Comparison of ENCODE assay signal across 2 cellular contexts in the genomic region with DNA sequence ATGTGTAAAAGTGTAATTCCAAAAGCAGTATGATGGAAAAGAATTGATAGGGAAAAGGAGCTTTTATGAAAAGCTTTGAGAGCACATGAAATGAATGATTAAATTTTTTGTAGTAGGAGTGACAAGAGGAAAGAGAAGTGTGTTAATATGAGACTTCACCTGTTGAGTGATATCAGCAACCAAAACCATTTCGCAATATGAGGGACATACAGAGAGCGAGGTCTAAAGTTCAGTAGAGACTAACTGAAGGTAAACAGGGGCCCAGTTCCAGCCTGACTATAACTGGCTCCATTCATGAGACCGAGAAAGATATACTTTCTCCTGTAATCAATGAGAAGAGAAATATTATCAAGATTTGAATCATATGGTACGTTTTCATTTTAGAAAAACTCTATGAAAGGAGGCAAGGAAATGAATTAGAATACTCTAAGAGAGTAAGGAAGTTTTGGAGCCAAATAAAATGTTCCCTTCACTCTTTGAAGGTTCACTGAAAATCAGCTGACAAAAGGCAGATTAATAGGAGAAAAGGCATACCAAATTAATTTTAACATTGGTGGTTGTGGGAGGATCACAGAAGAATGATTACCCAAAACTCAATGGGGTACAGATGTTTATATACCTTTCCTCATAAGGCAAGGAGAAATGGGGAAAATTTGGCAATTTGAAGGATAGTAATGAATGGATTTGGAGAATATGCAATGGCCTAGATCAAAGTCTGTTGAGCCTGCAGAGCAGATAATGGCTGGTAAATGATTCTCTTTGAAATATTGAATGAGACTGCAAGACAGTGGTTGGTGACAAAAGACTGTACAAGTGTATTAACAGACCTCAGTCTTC.
TF ChIP-seq lines count a peak whose summit lies in the region.

No MANE protein-coding gene starts in this region.

TF ChIP-seq in H1, 55 proteins besides CTCF, POLR2A, EP300 and RAD21 (continued from another document):
- peak; percentile 27; the same call in 1 of the 2 replicates for TF ChIP-seq CEBPB (IDR thresholded peaks at IDR 0.05; ENCODE audit: low read depth, low read length)
TF ChIP-seq in H1: peak in this region for 1.

TF ChIP-seq in liver, 16 proteins besides CTCF, POLR2A, EP300 and RAD21:
- peak in 1 of 2 donors; percentile 62 for TF ChIP-seq EGR1 (IDR thresholded peaks at IDR 0.05; ENCODE audit: low read depth in 2 of 2)
- TF ChIP-seq JUND (IDR thresholded peaks at IDR 0.05): peak; percentile 55 to 79
- peak in 1 of 2 donors; percentile 48 for TF ChIP-seq GABPA (IDR thresholded peaks at IDR 0.05 in 1 of 2, conservative IDR thresholded peaks at IDR 0.05 in 1 of 2)
- TF ChIP-seq, protein P1, sequence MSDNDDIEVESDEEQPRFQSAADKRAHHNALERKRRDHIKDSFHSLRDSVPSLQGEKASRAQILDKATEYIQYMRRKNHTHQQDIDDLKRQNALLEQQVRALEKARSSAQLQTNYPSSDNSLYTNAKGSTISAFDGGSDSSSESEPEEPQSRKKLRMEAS (IDR thresholded peaks at IDR 0.05): peak; percentile 89
- TF ChIP-seq NR2F2 (IDR thresholded peaks at IDR 0.05): no peak
- TF ChIP-seq, protein P2, sequence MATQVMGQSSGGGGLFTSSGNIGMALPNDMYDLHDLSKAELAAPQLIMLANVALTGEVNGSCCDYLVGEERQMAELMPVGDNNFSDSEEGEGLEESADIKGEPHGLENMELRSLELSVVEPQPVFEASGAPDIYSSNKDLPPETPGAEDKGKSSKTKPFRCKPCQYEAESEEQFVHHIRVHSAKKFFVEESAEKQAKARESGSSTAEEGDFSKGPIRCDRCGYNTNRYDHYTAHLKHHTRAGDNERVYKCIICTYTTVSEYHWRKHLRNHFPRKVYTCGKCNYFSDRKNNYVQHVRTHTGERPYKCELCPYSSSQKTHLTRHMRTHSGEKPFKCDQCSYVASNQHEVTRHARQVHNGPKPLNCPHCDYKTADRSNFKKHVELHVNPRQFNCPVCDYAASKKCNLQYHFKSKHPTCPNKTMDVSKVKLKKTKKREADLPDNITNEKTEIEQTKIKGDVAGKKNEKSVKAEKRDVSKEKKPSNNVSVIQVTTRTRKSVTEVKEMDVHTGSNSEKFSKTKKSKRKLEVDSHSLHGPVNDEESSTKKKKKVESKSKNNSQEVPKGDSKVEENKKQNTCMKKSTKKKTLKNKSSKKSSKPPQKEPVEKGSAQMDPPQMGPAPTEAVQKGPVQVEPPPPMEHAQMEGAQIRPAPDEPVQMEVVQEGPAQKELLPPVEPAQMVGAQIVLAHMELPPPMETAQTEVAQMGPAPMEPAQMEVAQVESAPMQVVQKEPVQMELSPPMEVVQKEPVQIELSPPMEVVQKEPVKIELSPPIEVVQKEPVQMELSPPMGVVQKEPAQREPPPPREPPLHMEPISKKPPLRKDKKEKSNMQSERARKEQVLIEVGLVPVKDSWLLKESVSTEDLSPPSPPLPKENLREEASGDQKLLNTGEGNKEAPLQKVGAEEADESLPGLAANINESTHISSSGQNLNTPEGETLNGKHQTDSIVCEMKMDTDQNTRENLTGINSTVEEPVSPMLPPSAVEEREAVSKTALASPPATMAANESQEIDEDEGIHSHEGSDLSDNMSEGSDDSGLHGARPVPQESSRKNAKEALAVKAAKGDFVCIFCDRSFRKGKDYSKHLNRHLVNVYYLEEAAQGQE (IDR thresholded peaks at IDR 0.05): peak; percentile 44
- TF ChIP-seq, protein P3, sequence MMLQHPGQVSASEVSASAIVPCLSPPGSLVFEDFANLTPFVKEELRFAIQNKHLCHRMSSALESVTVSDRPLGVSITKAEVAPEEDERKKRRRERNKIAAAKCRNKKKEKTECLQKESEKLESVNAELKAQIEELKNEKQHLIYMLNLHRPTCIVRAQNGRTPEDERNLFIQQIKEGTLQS (IDR thresholded peaks at IDR 0.05): peak; percentile 53
- TF ChIP-seq, protein P4, sequence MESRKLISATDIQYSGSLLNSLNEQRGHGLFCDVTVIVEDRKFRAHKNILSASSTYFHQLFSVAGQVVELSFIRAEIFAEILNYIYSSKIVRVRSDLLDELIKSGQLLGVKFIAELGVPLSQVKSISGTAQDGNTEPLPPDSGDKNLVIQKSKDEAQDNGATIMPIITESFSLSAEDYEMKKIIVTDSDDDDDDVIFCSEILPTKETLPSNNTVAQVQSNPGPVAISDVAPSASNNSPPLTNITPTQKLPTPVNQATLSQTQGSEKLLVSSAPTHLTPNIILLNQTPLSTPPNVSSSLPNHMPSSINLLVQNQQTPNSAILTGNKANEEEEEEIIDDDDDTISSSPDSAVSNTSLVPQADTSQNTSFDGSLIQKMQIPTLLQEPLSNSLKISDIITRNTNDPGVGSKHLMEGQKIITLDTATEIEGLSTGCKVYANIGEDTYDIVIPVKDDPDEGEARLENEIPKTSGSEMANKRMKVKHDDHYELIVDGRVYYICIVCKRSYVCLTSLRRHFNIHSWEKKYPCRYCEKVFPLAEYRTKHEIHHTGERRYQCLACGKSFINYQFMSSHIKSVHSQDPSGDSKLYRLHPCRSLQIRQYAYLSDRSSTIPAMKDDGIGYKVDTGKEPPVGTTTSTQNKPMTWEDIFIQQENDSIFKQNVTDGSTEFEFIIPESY (IDR thresholded peaks at IDR 0.05): peak; percentile 64
- TF ChIP-seq HNF4A (conservative IDR thresholded peaks at IDR 0.05): peak; percentile 98 to 99
- TF ChIP-seq FOXA2 (IDR thresholded peaks at IDR 0.05): peak; percentile 93
- peak; percentile 61 to 81 for TF ChIP-seq RXRA (IDR thresholded peaks at IDR 0.05)
- peak; percentile 98 for TF ChIP-seq SP1 (IDR thresholded peaks at IDR 0.05)
- TF ChIP-seq YY1 (IDR thresholded peaks at IDR 0.05): peak; percentile 46
- no peak for TF ChIP-seq TAF1 (conservative IDR thresholded peaks at IDR 0.05)
- TF ChIP-seq HNF4G (IDR thresholded peaks at IDR 0.05): peak; percentile 93
- peak; percentile 85 for TF ChIP-seq FOXA1 (IDR thresholded peaks at IDR 0.05)
